In genomic region chr12:95224202-95225170, GRCh38 we compare ENCODE assay signal across 12 cellular contexts. TPM values are rescaled to one million over a fixed set of nuclear protein-coding genes. Genes with fewer than 3 reads are reported as not detected.
DNase-seq lines count a peak whose midpoint lies in the region; ATAC-seq and TF ChIP-seq lines count a peak whose summit lies in the region.
"Had no signal": no experiment of that assay in that cellular context is flagged by ENCODE, and none has a peak within 500 bp of the region (broad histone marks: within the 10 kb centered on the region; RNA-seq: fewer than 3 reads in every experiment).

No MANE protein-coding gene starts in this region.

- H3K4me3 Mint-ChIP-seq in T-helper 17 cell (peak overlapping the region; percentile 12), type B pancreatic cell (no peak overlapping the region)

- no peaks in the 10 kb centered on the region for H3K9me3 Mint-ChIP-seq in type B pancreatic cell

- DNase-seq in stimulated activated CD4-positive, alpha-beta T cell treated with anti-CD3 and anti-CD28 coated beads, Interleukin-4, amount 100 ng/mL, for 24 hours: peak; percentile 10
- DNase-seq in stimulated activated CD4-positive, alpha-beta T cell treated with anti-CD3 and anti-CD28 coated beads, Interleukin-12 subunit alpha, Interleukin-12 subunit beta, amount 100 ng/mL, for 4 hours: no peak
- DNase-seq in T-helper 17 cell: no peak
- DNase-seq in type B pancreatic cell (ENCODE audit: extremely low spot score, unreplicated experiment): no peak
- DNase-seq in SW480 (ENCODE audit: low spot score): no peak
- no peak for DNase-seq in NAMALWA (ENCODE audit: low spot score)
- DNase-seq: aorta, NCI-H1930, PC-9, retina had no signal

- H3K36me3 Mint-ChIP-seq in T-helper 17 cell (ENCODE audit: low read depth): peaks cover 6% of the 10 kb centered on the region
- H3K36me3 Mint-ChIP-seq in type B pancreatic cell: peaks cover 19% of the 10 kb centered on the region

- no peaks in the 10 kb centered on the region for H3K27me3 Mint-ChIP-seq in T-helper 17 cell
- H3K27me3 Mint-ChIP-seq in type B pancreatic cell: no peaks in the 10 kb centered on the region

- no peak for TF ChIP-seq CTCF in type B pancreatic cell (conservative IDR thresholded peaks at IDR 0.05)

- no peak overlapping the region for H3K27ac Mint-ChIP-seq in T-helper 17 cell
- peak overlapping the region; percentile 72 for H3K27ac Mint-ChIP-seq in type B pancreatic cell

- H3K9me3 ChIP-seq in T-helper 17 cell (ENCODE audit: control insufficient read depth, low read length, poor library complexity, severe bottlenecking): no peaks in the 10 kb centered on the region

- H3K4me1 Mint-ChIP-seq in T-helper 17 cell: peaks cover 21% of the 10 kb centered on the region
- peaks cover 14% of the 10 kb centered on the region for H3K4me1 Mint-ChIP-seq in type B pancreatic cell (ENCODE audit: unreplicated experiment)

- no peak for ATAC-seq in T-helper 17 cell
- peak; percentile 92 for ATAC-seq in esophagus mucosa
- no peak for ATAC-seq in GM21576 (IDR thresholded peaks at IDR 0.05; ENCODE audit: unreplicated experiment)

RNA-seq across cellular contexts. Expression of gene VEZT, which starts 6.9 kb away (rescaled TPM):
- total RNA-seq in T-helper 17 cell: 10 to 100 TPM; 46.4 to 54.9 TPM
- 49.9 TPM for total RNA-seq in esophagus mucosa
- 58.6 and 69.1 TPM in 2 replicates for total RNA-seq in type B pancreatic cell (ENCODE audit: low replicate concordance)

RNA-seq across cellular contexts. Expression of gene FGD6, which starts 7.2 kb away (rescaled TPM):
- total RNA-seq in T-helper 17 cell (1 to 10 TPM; 1.2 to 1.3 TPM), esophagus mucosa (10.8 TPM), type B pancreatic cell (ENCODE audit: low replicate concordance) (15.8 and 27.5 TPM in 2 replicates)
